Comparison of ENCODE assay signal across 1 cellular context in the genomic region with DNA sequence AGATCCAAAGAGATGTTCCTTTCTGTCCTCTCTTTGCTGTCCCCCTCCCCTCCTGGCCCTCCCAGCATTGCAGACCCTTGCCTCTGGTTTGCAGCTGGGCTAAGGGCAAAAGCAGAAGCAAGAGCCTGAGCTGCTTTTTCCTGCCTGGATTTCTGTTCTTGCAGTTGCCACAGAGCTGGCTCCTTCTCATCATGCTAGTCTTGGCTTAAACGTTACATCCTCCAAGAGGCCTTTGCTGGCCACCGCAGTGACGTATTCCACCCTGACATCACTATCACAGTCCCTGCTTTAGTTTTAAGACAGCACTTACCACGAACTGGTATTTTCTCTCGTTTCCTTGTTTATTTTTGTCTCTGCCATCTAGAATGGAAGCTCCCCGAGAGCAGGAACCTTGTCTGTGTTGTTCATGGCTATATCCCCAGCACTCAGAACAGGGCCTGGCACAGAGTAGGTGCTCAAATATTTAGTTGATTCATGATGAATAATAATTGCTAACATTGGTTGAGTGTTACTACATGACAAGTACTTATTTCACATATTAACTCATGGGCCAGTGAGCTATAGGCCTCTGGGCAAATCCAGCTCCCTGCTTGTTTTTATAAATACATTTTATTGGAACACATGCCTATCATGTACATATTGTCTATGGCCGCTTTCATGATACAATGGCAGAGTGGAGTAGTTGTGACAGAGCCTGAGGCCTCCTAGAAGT.
TF ChIP-seq lines count a peak whose summit lies in the region.

No MANE protein-coding gene starts in this region.

TF ChIP-seq in IMR-90, 13 proteins besides CTCF, POLR2A, EP300 and RAD21:
- TF ChIP-seq, protein P1, sequence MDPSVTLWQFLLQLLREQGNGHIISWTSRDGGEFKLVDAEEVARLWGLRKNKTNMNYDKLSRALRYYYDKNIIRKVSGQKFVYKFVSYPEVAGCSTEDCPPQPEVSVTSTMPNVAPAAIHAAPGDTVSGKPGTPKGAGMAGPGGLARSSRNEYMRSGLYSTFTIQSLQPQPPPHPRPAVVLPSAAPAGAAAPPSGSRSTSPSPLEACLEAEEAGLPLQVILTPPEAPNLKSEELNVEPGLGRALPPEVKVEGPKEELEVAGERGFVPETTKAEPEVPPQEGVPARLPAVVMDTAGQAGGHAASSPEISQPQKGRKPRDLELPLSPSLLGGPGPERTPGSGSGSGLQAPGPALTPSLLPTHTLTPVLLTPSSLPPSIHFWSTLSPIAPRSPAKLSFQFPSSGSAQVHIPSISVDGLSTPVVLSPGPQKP (IDR thresholded peaks at IDR 0.05; ENCODE audit: borderline replicate concordance, low read depth, low read length), result no peak
- TF ChIP-seq MAZ (IDR thresholded peaks at IDR 0.05; ENCODE audit: borderline replicate concordance, low read depth, low read length), result no peak
- TF ChIP-seq NFE2L2 (IDR thresholded peaks at IDR 0.05; ENCODE audit: low read depth, low read length), result no peak
- TF ChIP-seq CEBPB (IDR thresholded peaks at IDR 0.05; ENCODE audit: low read depth, low read length), result no peak
- no peak for TF ChIP-seq SMC3 (IDR thresholded peaks at IDR 0.05; ENCODE audit: low read depth, low read length)
- no peak for TF ChIP-seq BHLHE40 (IDR thresholded peaks at IDR 0.05; ENCODE audit: low read depth, low read length)
- no peak for TF ChIP-seq MAFK (IDR thresholded peaks at IDR 0.05; ENCODE audit: low read depth, low read length)
- TF ChIP-seq CHD1 (IDR thresholded peaks at IDR 0.05; ENCODE audit: low read depth, low read length), result no peak
- no peak for TF ChIP-seq FOS (IDR thresholded peaks at IDR 0.05; ENCODE audit: low read depth, low read length)
- TF ChIP-seq MXI1 (IDR thresholded peaks at IDR 0.05; ENCODE audit: borderline replicate concordance, low read depth, low read length), result no peak
- TF ChIP-seq RCOR1 (IDR thresholded peaks at IDR 0.05; ENCODE audit: insufficient replicate concordance, low read length), result no peak
- TF ChIP-seq, protein P2, sequence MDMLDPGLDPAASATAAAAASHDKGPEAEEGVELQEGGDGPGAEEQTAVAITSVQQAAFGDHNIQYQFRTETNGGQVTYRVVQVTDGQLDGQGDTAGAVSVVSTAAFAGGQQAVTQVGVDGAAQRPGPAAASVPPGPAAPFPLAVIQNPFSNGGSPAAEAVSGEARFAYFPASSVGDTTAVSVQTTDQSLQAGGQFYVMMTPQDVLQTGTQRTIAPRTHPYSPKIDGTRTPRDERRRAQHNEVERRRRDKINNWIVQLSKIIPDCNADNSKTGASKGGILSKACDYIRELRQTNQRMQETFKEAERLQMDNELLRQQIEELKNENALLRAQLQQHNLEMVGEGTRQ (IDR thresholded peaks at IDR 0.05; ENCODE audit: low read depth, low read length), result no peak
- TF ChIP-seq RFX5 (IDR thresholded peaks at IDR 0.05; ENCODE audit: low read depth, low read length), result no peak
